8 cellular contexts compared by ENCODE assay signal in the genomic region with DNA sequence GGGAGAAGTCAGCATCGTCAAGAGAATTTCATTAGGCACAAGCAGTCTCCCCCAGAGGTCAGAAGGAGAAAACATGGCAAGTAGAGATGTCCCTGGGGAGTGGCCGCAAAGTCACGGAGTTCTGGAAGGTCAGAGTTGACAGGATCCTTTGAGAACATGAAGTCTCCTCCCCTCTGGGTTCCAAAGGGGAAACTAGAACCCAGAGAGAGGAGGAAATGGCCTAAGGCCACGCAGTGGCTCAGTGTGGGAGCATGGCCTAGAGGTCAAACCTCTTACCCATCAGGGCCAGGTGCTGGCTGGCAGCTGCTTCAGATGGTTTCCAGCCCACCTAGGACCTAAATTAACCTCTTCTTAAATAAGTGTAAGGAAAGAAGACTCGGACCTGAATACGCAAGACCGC. TPM values are rescaled to one million over a fixed set of nuclear protein-coding genes. Genes with fewer than 3 reads are reported as not detected.
DNase-seq lines count a peak whose midpoint lies in the region; ATAC-seq and TF ChIP-seq lines count a peak whose summit lies in the region.

No MANE protein-coding gene starts in this region.

- no peaks in the 10 kb centered on the region for H3K9me3 ChIP-seq in thyroid gland

- peaks cover 21% of the 10 kb centered on the region for H3K4me1 Mint-ChIP-seq in activated T-cell treated with anti-CD3 and anti-CD28 coated beads, Interleukin-2, amount 50 U/mL, for 24 hours (ENCODE audit: low read depth)
- H3K4me1 Mint-ChIP-seq in activated naive CD8-positive, alpha-beta T cell treated with anti-CD3 and anti-CD28 coated beads for 36 hours: peaks cover 9% of the 10 kb centered on the region

- no peak for TF ChIP-seq POLR2A in thyroid gland (IDR thresholded peaks at IDR 0.05)

- peak overlapping the region in 1 of 3 donors; percentile 85 for H3K27ac ChIP-seq in thyroid gland

- peaks cover 17% of the 10 kb centered on the region for H3K27me3 Mint-ChIP-seq in activated T-cell treated with anti-CD3 and anti-CD28 coated beads, Interleukin-2, amount 50 U/mL, for 24 hours
- no peaks in the 10 kb centered on the region for H3K27me3 Mint-ChIP-seq in activated naive CD8-positive, alpha-beta T cell treated with anti-CD3 and anti-CD28 coated beads for 36 hours

- TF ChIP-seq CTCF in kidney epithelial cell (IDR thresholded peaks at IDR 0.05; ENCODE audit: insufficient read depth, low read length, poor library complexity, severe bottlenecking): no peak
- no peak for TF ChIP-seq CTCF in thyroid gland (IDR thresholded peaks at IDR 0.05)

- no peak for ATAC-seq in HG03354 (IDR thresholded peaks at IDR 0.05; ENCODE audit: poor library complexity, severe bottlenecking, unreplicated experiment)

- peaks cover 59% of the 10 kb centered on the region for H3K36me3 Mint-ChIP-seq in activated T-cell treated with anti-CD3 and anti-CD28 coated beads, Interleukin-2, amount 50 U/mL, for 24 hours (ENCODE audit: low read depth)
- H3K36me3 Mint-ChIP-seq in activated naive CD8-positive, alpha-beta T cell treated with anti-CD3 and anti-CD28 coated beads for 36 hours: peaks cover 20% of the 10 kb centered on the region

- H3K27ac Mint-ChIP-seq in activated T-cell treated with anti-CD3 and anti-CD28 coated beads, Interleukin-2, amount 50 U/mL, for 24 hours: peak overlapping the region; percentile 96
- peak overlapping the region; percentile 88 for H3K27ac Mint-ChIP-seq in activated naive CD8-positive, alpha-beta T cell treated with anti-CD3 and anti-CD28 coated beads for 36 hours

- H3K4me1 ChIP-seq in thyroid gland: peaks cover 0 to 17% of the 10 kb centered on the region in 2 donors

- no peak for DNase-seq in activated T-cell treated with anti-CD3 and anti-CD28 coated beads, Interleukin-2, amount 50 U/mL, for 24 hours
- DNase-seq in activated T-cell treated with anti-CD3 and anti-CD28 coated beads, Interleukin-2, amount 50 U/mL, for 1 hour: no peak
- DNase-seq in activated naive CD8-positive, alpha-beta T cell treated with anti-CD3 and anti-CD28 coated beads for 36 hours: no peak
- DNase-seq in kidney epithelial cell (ENCODE audit: low read depth): no peak
- no peak for DNase-seq in thyroid gland
- DNase-seq in stimulated activated CD4-positive, alpha-beta T cell treated with anti-CD3 and anti-CD28 coated beads, Interleukin-1b, Interleukin-23, amount 100 ng/mL, for 48 hours: no peak
- no peak for DNase-seq in iPS-NIHi7 (ENCODE audit: extremely low spot score)

- no peaks in the 10 kb centered on the region for H3K9me3 Mint-ChIP-seq in activated T-cell treated with anti-CD3 and anti-CD28 coated beads, Interleukin-2, amount 50 U/mL, for 24 hours
- H3K9me3 Mint-ChIP-seq in activated naive CD8-positive, alpha-beta T cell treated with anti-CD3 and anti-CD28 coated beads for 36 hours: no peaks in the 10 kb centered on the region

- intact Hi-C loops in thyroid gland (cut with DNase I): no loop called here

- H3K27me3 ChIP-seq in kidney epithelial cell (ENCODE audit: control insufficient read depth, insufficient read depth, low read length) (no peaks in the 10 kb centered on the region), thyroid gland (no peaks in the 10 kb centered on the region)

- H3K4me3 Mint-ChIP-seq in activated T-cell treated with anti-CD3 and anti-CD28 coated beads, Interleukin-2, amount 50 U/mL, for 24 hours: peak overlapping the region; percentile 91
- peak overlapping the region; percentile 98 for H3K4me3 Mint-ChIP-seq in activated naive CD8-positive, alpha-beta T cell treated with anti-CD3 and anti-CD28 coated beads for 36 hours

- WGBS in thyroid gland, 2 donors: 13 to 23% methylated on average over 6 to 7 of the region's 7 CpGs

- H3K4me3 ChIP-seq in kidney epithelial cell (ENCODE audit: low read depth, low read length): peak overlapping the region; percentile 79
- peak overlapping the region; percentile 36 to 57 (median 53) for H3K4me3 ChIP-seq in thyroid gland (replicated peaks in 1 of 3)

- H3K36me3 ChIP-seq in kidney epithelial cell (ENCODE audit: control insufficient read depth, insufficient read depth, low read length) (peaks cover 2% of the 10 kb centered on the region), thyroid gland (peaks cover 0 to 4% of the 10 kb centered on the region in 2 donors)

RNA-seq across cellular contexts. Expression of gene IDH3G, which starts 0.9 kb away (rescaled TPM):
- 10 to 100 TPM; 55.9 to 58.1 TPM for total RNA-seq in activated naive CD8-positive, alpha-beta T cell treated with anti-CD3 and anti-CD28 coated beads for 36 hours
- total RNA-seq in kidney epithelial cell (80.6 and 84.0 TPM in 2 replicates), thyroid gland (100 to 1,000 TPM in 3 of 4 donors, 10 to 100 TPM in 1; 77.7 to 148 (median 115) TPM)

RNA-seq across cellular contexts. Expression of gene SSR4, which starts 1.2 kb away (rescaled TPM):
- total RNA-seq in activated naive CD8-positive, alpha-beta T cell treated with anti-CD3 and anti-CD28 coated beads for 36 hours: 100 to 1,000 TPM; 133 to 145 TPM
- 300 and 319 TPM in 2 replicates for total RNA-seq in kidney epithelial cell
- 100 to 1,000 TPM; 177 to 359 (median 279) TPM for total RNA-seq in thyroid gland

RNA-seq across cellular contexts. Expression of gene SRPK3, which starts 12.4 kb away (rescaled TPM):
- not detected for total RNA-seq in activated naive CD8-positive, alpha-beta T cell treated with anti-CD3 and anti-CD28 coated beads for 36 hours
- total RNA-seq in kidney epithelial cell (0.08 and 0.27 TPM in 2 replicates), thyroid gland (under 1 TPM in 1 of 4 donors, not detected in 3; 0.22 TPM)

RNA-seq across cellular contexts. Expression of gene PLXNB3, which starts 29.2 kb away (rescaled TPM):
- 1 to 10 TPM; 2.8 to 4.2 TPM for total RNA-seq in activated naive CD8-positive, alpha-beta T cell treated with anti-CD3 and anti-CD28 coated beads for 36 hours
- 3.6 and 9.1 TPM in 2 replicates for total RNA-seq in kidney epithelial cell
- 1 to 10 TPM in 3 of 4 donors, under 1 TPM in 1; 0.67 to 2.0 (median 1.1) TPM for total RNA-seq in thyroid gland

RNA-seq across cellular contexts. Expression of gene PDZD4, which starts 37.1 kb away (rescaled TPM):
- total RNA-seq in activated naive CD8-positive, alpha-beta T cell treated with anti-CD3 and anti-CD28 coated beads for 36 hours: under 1 TPM; 0.38 to 0.70 TPM
- 0.68 and 1.8 TPM in 2 replicates for total RNA-seq in kidney epithelial cell
- 1 to 10 TPM; 3.2 to 7.0 (median 4.5) TPM for total RNA-seq in thyroid gland
